Comparison of ENCODE assay signal across 2 cellular contexts in the genomic region with DNA sequence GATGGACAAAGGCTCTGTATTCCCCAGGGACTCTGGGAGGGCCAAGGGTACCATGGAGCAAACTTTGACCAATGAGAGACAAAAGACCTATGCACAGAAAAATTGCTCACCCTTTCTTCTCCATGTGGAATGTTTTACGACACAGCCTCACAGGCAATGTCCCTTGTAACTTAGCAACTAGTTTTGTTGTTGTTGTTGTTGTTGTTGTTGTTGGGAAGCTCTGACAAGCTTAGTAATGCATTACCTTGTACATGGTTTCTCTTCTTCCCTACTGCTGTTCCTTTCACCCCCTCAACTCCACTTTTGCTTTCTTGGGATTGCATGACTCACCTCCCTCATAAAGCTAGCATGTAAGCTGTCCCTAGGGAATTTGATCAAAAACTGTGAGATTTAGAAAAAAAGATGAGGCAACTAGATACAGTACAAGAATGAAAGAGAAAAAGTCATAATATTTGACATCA.
TF ChIP-seq lines count a peak whose summit lies in the region.

No MANE protein-coding gene starts in this region.

TF ChIP-seq in A549, 52 proteins besides CTCF, POLR2A, EP300 and RAD21 (continued from another document):
- TF ChIP-seq ZFP36 (IDR thresholded peaks at IDR 0.05; ENCODE audit: borderline replicate concordance, partially characterized antibody), result no peak
- no peak for TF ChIP-seq CHD4 (IDR thresholded peaks at IDR 0.05; ENCODE audit: borderline replicate concordance)
- no peak for TF ChIP-seq NR3C1 (IDR thresholded peaks at IDR 0.05)
- TF ChIP-seq TP53 (CRISPR knock-in tag; IDR thresholded peaks at IDR 0.05), result no peak
- no peak for TF ChIP-seq ZSCAN20 (CRISPR knock-in tag; IDR thresholded peaks at IDR 0.05)
- no peak for TF ChIP-seq PHF8 (IDR thresholded peaks at IDR 0.05; ENCODE audit: borderline replicate concordance, low read depth)
- TF ChIP-seq, protein P1, sequence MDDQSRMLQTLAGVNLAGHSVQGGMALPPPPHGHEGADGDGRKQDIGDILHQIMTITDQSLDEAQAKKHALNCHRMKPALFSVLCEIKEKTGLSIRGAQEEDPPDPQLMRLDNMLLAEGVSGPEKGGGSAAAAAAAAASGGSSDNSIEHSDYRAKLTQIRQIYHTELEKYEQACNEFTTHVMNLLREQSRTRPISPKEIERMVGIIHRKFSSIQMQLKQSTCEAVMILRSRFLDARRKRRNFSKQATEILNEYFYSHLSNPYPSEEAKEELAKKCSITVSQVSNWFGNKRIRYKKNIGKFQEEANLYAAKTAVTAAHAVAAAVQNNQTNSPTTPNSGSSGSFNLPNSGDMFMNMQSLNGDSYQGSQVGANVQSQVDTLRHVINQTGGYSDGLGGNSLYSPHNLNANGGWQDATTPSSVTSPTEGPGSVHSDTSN (IDR thresholded peaks at IDR 0.05), result no peak

TF ChIP-seq in SK-N-SH treated with all-trans-retinoic acid at 6 μM for 48 hours, 23 proteins besides CTCF, POLR2A, EP300 and RAD21 (continued from another document):
- TF ChIP-seq, protein P2, sequence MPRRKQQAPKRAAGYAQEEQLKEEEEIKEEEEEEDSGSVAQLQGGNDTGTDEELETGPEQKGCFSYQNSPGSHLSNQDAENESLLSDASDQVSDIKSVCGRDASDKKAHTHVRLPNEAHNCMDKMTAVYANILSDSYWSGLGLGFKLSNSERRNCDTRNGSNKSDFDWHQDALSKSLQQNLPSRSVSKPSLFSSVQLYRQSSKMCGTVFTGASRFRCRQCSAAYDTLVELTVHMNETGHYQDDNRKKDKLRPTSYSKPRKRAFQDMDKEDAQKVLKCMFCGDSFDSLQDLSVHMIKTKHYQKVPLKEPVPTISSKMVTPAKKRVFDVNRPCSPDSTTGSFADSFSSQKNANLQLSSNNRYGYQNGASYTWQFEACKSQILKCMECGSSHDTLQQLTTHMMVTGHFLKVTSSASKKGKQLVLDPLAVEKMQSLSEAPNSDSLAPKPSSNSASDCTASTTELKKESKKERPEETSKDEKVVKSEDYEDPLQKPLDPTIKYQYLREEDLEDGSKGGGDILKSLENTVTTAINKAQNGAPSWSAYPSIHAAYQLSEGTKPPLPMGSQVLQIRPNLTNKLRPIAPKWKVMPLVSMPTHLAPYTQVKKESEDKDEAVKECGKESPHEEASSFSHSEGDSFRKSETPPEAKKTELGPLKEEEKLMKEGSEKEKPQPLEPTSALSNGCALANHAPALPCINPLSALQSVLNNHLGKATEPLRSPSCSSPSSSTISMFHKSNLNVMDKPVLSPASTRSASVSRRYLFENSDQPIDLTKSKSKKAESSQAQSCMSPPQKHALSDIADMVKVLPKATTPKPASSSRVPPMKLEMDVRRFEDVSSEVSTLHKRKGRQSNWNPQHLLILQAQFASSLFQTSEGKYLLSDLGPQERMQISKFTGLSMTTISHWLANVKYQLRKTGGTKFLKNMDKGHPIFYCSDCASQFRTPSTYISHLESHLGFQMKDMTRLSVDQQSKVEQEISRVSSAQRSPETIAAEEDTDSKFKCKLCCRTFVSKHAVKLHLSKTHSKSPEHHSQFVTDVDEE (CRISPR knock-in tag; IDR thresholded peaks at IDR 0.05), result no peak
- no peak for TF ChIP-seq BACH2 (CRISPR knock-in tag; IDR thresholded peaks at IDR 0.05; ENCODE audit: borderline replicate concordance)
